15 cellular contexts compared by ENCODE assay signal in genomic region chr22:30226192-30226832, GRCh38. TPM values are rescaled to one million over a fixed set of nuclear protein-coding genes. Genes with fewer than 3 reads are reported as not detected.
DNase-seq lines count a peak whose midpoint lies in the region; ATAC-seq and TF ChIP-seq lines count a peak whose summit lies in the region.
"Had no signal": no experiment of that assay in that cellular context is flagged by ENCODE, and none has a peak within 500 bp of the region (broad histone marks: within the 10 kb centered on the region; RNA-seq: fewer than 3 reads in every experiment).

No MANE protein-coding gene starts in this region.

- H3K4me3 ChIP-seq in epithelial cell of esophagus (ENCODE audit: low read length): no peak overlapping the region
- H3K4me3 ChIP-seq: psoas muscle, tibial artery had no signal

- peak overlapping the region; percentile 42 for H3K27ac Mint-ChIP-seq in activated naive CD4-positive, alpha-beta T cell treated with anti-CD3 and anti-CD28 coated beads, Interleukin-2, amount 50 U/mL, for 24 hours
- H3K27ac Mint-ChIP-seq in activated naive CD4-positive, alpha-beta T cell treated with anti-CD3 and anti-CD28 coated beads, Interleukin-2, amount 50 U/mL, for 72 hours: peak overlapping the region in 1 of 2 donors; percentile 16
- H3K27ac Mint-ChIP-seq in stimulated activated effector memory CD8-positive, alpha-beta T cell treated with anti-CD3 and anti-CD28 coated beads, Interleukin-12 subunit alpha, Interleukin-12 subunit beta, amount 100 ng/mL, for 72 hours: peak overlapping the region; percentile 38

- DNase-seq in activated naive CD4-positive, alpha-beta T cell treated with anti-CD3 and anti-CD28 coated beads, Interleukin-2, amount 50 U/mL, for 72 hours (ENCODE audit: low spot score in 2 of 2): no peak
- peak; percentile 93 for DNase-seq in RPMI7951 (ENCODE audit: low read depth)
- peak; percentile 76 for DNase-seq in epithelial cell of esophagus (ENCODE audit: low read depth)
- DNase-seq in stimulated activated effector memory CD8-positive, alpha-beta T cell treated with anti-CD3 and anti-CD28 coated beads, Interleukin-12 subunit alpha, Interleukin-12 subunit beta, amount 100 ng/mL, for 72 hours (ENCODE audit: low spot score in 2 of 2): no peak
- no peak for DNase-seq in SIG-M5 (lab: John Stamatoyannopoulos, UW)
- no peak for DNase-seq in NCI-H1436 (lab: John Stamatoyannopoulos, UW)
- DNase-seq in omental fat pad (ENCODE audit: low spot score): no peak
- DNase-seq: activated CD4-positive, alpha-beta T cell treated with anti-CD3 and anti-CD28 coated beads for 4 hours; brain microvascular endothelial cell; head of caudate nucleus; MV-4-11; psoas muscle; tibial artery had no signal

- no peak for ATAC-seq in activated naive CD4-positive, alpha-beta T cell treated with anti-CD3 and anti-CD28 coated beads, Interleukin-2, amount 50 U/mL, for 72 hours
- no peak for ATAC-seq in stimulated activated effector memory CD8-positive, alpha-beta T cell treated with anti-CD3 and anti-CD28 coated beads, Interleukin-12 subunit alpha, Interleukin-12 subunit beta, amount 100 ng/mL, for 72 hours
- no peak for ATAC-seq in omental fat pad (ENCODE audit: low FRiP score)
- ATAC-seq: psoas muscle had no signal

- no peaks in the 10 kb centered on the region for H3K27me3 Mint-ChIP-seq in activated naive CD4-positive, alpha-beta T cell treated with anti-CD3 and anti-CD28 coated beads, Interleukin-2, amount 50 U/mL, for 24 hours

- H3K4me3 Mint-ChIP-seq in activated naive CD4-positive, alpha-beta T cell treated with anti-CD3 and anti-CD28 coated beads, Interleukin-2, amount 50 U/mL, for 24 hours: no peak overlapping the region
- no peak overlapping the region for H3K4me3 Mint-ChIP-seq in stimulated activated effector memory CD8-positive, alpha-beta T cell treated with anti-CD3 and anti-CD28 coated beads, Interleukin-12 subunit alpha, Interleukin-12 subunit beta, amount 100 ng/mL, for 72 hours

- no peak for TF ChIP-seq CTCF in epithelial cell of esophagus (IDR thresholded peaks at IDR 0.05; ENCODE audit: insufficient read depth, low read depth, low read length, missing control alignments)
- TF ChIP-seq CTCF in omental fat pad (IDR thresholded peaks at IDR 0.05): no peak

- no peaks in the 10 kb centered on the region for H3K36me3 Mint-ChIP-seq in activated naive CD4-positive, alpha-beta T cell treated with anti-CD3 and anti-CD28 coated beads, Interleukin-2, amount 50 U/mL, for 24 hours
- peaks cover 0 to 6% of the 10 kb centered on the region in 2 donors for H3K36me3 Mint-ChIP-seq in activated naive CD4-positive, alpha-beta T cell treated with anti-CD3 and anti-CD28 coated beads, Interleukin-2, amount 50 U/mL, for 72 hours
- peaks cover 5% of the 10 kb centered on the region for H3K36me3 Mint-ChIP-seq in stimulated activated effector memory CD8-positive, alpha-beta T cell treated with anti-CD3 and anti-CD28 coated beads, Interleukin-12 subunit alpha, Interleukin-12 subunit beta, amount 100 ng/mL, for 72 hours

- peaks cover 62% of the 10 kb centered on the region for H3K4me1 Mint-ChIP-seq in activated naive CD4-positive, alpha-beta T cell treated with anti-CD3 and anti-CD28 coated beads, Interleukin-2, amount 50 U/mL, for 24 hours
- H3K4me1 Mint-ChIP-seq in stimulated activated effector memory CD8-positive, alpha-beta T cell treated with anti-CD3 and anti-CD28 coated beads, Interleukin-12 subunit alpha, Interleukin-12 subunit beta, amount 100 ng/mL, for 72 hours: peaks cover 55% of the 10 kb centered on the region

- H3K9me3 Mint-ChIP-seq in activated naive CD4-positive, alpha-beta T cell treated with anti-CD3 and anti-CD28 coated beads, Interleukin-2, amount 50 U/mL, for 24 hours: no peaks in the 10 kb centered on the region
- H3K9me3 Mint-ChIP-seq in activated naive CD4-positive, alpha-beta T cell treated with anti-CD3 and anti-CD28 coated beads, Interleukin-2, amount 50 U/mL, for 72 hours: peaks cover 0 to 5% of the 10 kb centered on the region in 2 donors
- no peaks in the 10 kb centered on the region for H3K9me3 Mint-ChIP-seq in stimulated activated effector memory CD8-positive, alpha-beta T cell treated with anti-CD3 and anti-CD28 coated beads, Interleukin-12 subunit alpha, Interleukin-12 subunit beta, amount 100 ng/mL, for 72 hours

RNA-seq across cellular contexts. Expression of gene LIF, which starts 20.2 kb away (rescaled TPM):
- total RNA-seq in activated naive CD4-positive, alpha-beta T cell treated with anti-CD3 and anti-CD28 coated beads, Interleukin-2, amount 50 U/mL, for 72 hours: 100 to 1,000 TPM in 1 of 2 donors, 10 to 100 TPM in 1; 68.9 to 522 TPM
- total RNA-seq in RPMI7951 (2014; rRNA removed; shearing (Covaris generic)): 3.1 and 4.1 TPM in 2 replicates
- 10 to 100 TPM in 2 of 4 donors, 1 to 10 TPM in 2; 1.3 to 74.7 (median 24.4) TPM for total RNA-seq in omental fat pad

RNA-seq across cellular contexts. Expression of gene OSM, which starts 40.3 kb away (rescaled TPM):
- total RNA-seq in activated naive CD4-positive, alpha-beta T cell treated with anti-CD3 and anti-CD28 coated beads, Interleukin-2, amount 50 U/mL, for 72 hours: 10 to 100 TPM; 16.1 to 40.4 TPM
- total RNA-seq in RPMI7951 (2014; rRNA removed; shearing (Covaris generic)): not detected in 2 replicates
- total RNA-seq in omental fat pad: 10 to 100 TPM in 1 of 4 donors, 1 to 10 TPM in 3; 7.1 to 17.8 (median 8.6) TPM
- total RNA-seq: kidney epithelial cell had no signal

Comparison
In these comparisons a context has a peak if more than half of its experiments do, and no peak if none do; other contexts are left out.
1. DNase-seq: peak in RPMI7951 (single experiment) and epithelial cell of esophagus (single experiment); none in activated naive CD4-positive, alpha-beta T cell treated with anti-CD3 and anti-CD28 coated beads, Interleukin-2, amount 50 U/mL, for 72 hours (0 of 2), stimulated activated effector memory CD8-positive, alpha-beta T cell treated with anti-CD3 and anti-CD28 coated beads, Interleukin-12 subunit alpha, Interleukin-12 subunit beta, amount 100 ng/mL, for 72 hours (0 of 2), SIG-M5 (single experiment), NCI-H1436 (single experiment) and omental fat pad (single experiment).